8 cellular contexts compared by ENCODE assay signal in the genomic region with DNA sequence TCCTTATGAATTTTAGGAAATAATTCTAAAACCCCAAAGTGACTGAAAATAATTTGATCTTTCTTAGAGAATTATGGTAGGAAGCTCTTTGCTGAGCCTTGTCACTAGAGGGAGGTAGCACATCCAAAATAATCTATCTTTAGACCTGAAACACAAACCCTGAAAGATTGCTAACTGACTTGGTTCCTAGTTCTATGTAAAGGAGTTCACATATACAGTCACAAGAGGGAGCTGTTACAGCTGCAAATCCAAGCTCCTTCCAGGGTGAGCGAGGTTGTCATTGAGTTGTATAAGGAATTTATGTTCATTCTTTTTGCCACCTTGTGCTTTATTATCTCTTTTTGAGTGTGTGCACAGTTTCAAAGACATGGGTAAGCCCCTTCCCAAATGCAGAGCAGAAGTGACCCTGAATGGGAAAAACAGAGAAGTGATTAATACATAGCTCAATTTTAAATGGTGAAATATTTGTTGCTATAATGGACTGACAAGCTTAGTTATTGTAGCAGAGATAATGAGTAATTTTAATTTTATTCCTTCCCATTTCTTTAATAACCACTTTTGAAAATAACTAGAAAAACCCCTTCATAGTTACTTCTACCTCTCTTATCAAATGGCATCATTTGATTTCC.
DNase-seq lines count a peak whose midpoint lies in the region; ATAC-seq and TF ChIP-seq lines count a peak whose summit lies in the region.

No MANE protein-coding gene starts in this region.

- TF ChIP-seq CTCF in neural crest cell (conservative IDR thresholded peaks at IDR 0.05): peak; percentile 82

- TF ChIP-seq POLR2A in erythroblast (IDR thresholded peaks at IDR 0.05; ENCODE audit: low read length): no peak

- H3K36me3 ChIP-seq in SJSA1: no peaks in the 10 kb centered on the region

- H3K27me3 ChIP-seq in SJSA1 (replicated peaks): peaks cover 5% of the 10 kb centered on the region; the same call in 1 of the 2 replicates

- no peaks in the 10 kb centered on the region for H3K36me3 Mint-ChIP-seq in neural crest cell (ENCODE audit: low read depth)

- H3K9me3 ChIP-seq in SJSA1 (replicated peaks): no peaks in the 10 kb centered on the region

- peaks cover 3% of the 10 kb centered on the region for H3K27me3 Mint-ChIP-seq in neural crest cell (ENCODE audit: low read depth)

- DNase-seq in NCI-H510A treated with DMSO at 0.1 percent for 48 hours (lab: John Stamatoyannopoulos, UW): peak; percentile 1
- DNase-seq in NCI-H510A (lab: John Stamatoyannopoulos, UW): no peak
- peak; percentile 12 to 37 for DNase-seq in SJSA1 (ENCODE audit: low read depth in 1 of 2, low spot score in 2 of 2)
- peak; percentile 29 to 30 for DNase-seq in erythroblast (lab: John Stamatoyannopoulos, UW)
- DNase-seq in neural crest cell (ENCODE audit: low read depth, low spot score): no peak
- no peak for DNase-seq in activated CD4-positive, alpha-beta T cell treated with anti-CD3 and anti-CD28 coated beads for 1 hour

- peaks cover 12% of the 10 kb centered on the region for H3K9me3 Mint-ChIP-seq in neural crest cell

- H3K4me1 ChIP-seq in SJSA1 (replicated peaks): no peaks in the 10 kb centered on the region

- H3K27ac ChIP-seq in SJSA1: no peak overlapping the region

- no peaks in the 10 kb centered on the region for H3K4me1 Mint-ChIP-seq in neural crest cell

- H3K27ac Mint-ChIP-seq in neural crest cell (ENCODE audit: unreplicated experiment): no peak overlapping the region

- ATAC-seq in HG03439 (IDR thresholded peaks at IDR 0.05; ENCODE audit: unreplicated experiment) (peak; percentile 59), HG03280 (IDR thresholded peaks at IDR 0.05; ENCODE audit: unreplicated experiment) (no peak)

- H3K4me3 ChIP-seq in SJSA1: no peak overlapping the region

- no peak overlapping the region for H3K4me3 Mint-ChIP-seq in neural crest cell

Comparison
In these comparisons a context has a peak if more than half of its experiments do, and no peak if none do; other contexts are left out.
1. DNase-seq: peak in NCI-H510A treated with DMSO at 0.1 percent for 48 hours (single experiment), SJSA1 (2 of 2) and erythroblast (2 of 2); none in NCI-H510A (single experiment), neural crest cell (single experiment) and activated CD4-positive, alpha-beta T cell treated with anti-CD3 and anti-CD28 coated beads for 1 hour (single experiment).